In genomic region chr3:94776401-94776915, GRCh38 we compare ENCODE assay signal across 21 cellular contexts.
DNase-seq lines count a peak whose midpoint lies in the region; TF ChIP-seq lines count a peak whose summit lies in the region.
"Had no signal": no experiment of that assay in that cellular context is flagged by ENCODE, and none has a peak within 500 bp of the region (broad histone marks: within the 10 kb centered on the region; RNA-seq: fewer than 3 reads in every experiment).

No MANE protein-coding gene starts in this region.

- no peaks in the 10 kb centered on the region for H3K4me1 ChIP-seq in colonic mucosa
- H3K4me1 ChIP-seq: BLaER1, Caco-2 had no signal

- no peak for TF ChIP-seq CTCF in colonic mucosa (IDR thresholded peaks at IDR 0.05)

- intact Hi-C loops in colonic mucosa (cut with DNase I): no loop called here

- H3K9me3 ChIP-seq in colonic mucosa: no peaks in the 10 kb centered on the region
- H3K9me3 ChIP-seq: BLaER1, Caco-2 had no signal

- no peak overlapping the region for H3K9ac ChIP-seq in colonic mucosa (ENCODE audit: low read depth in 2 of 2, low read length in 2 of 2)
- H3K9ac ChIP-seq: BLaER1, GM23248 had no signal

- no peaks in the 10 kb centered on the region for H3K27me3 ChIP-seq in colonic mucosa
- H3K27me3 ChIP-seq: BLaER1 had no signal

- DNase-seq in NCI-H82 (lab: John Stamatoyannopoulos, UW): peak; percentile 16
- DNase-seq in NCI-H82 treated with DMSO at 0.1 percent for 48 hours (lab: John Stamatoyannopoulos, UW; ENCODE audit: unreplicated experiment): no peak
- peak; percentile 13 for DNase-seq in cerebellar cortex (ENCODE audit: low spot score)
- peak; percentile 7 for DNase-seq in retina
- DNase-seq in stimulated activated CD4-positive, alpha-beta T cell treated with anti-CD3 and anti-CD28 coated beads, Interleukin-4, amount 100 ng/mL, for 24 hours: no peak
- DNase-seq in kidney glomerular epithelial cell (lab: John Stamatoyannopoulos, UW): no peak
- DNase-seq in pons (ENCODE audit: low spot score): no peak
- no peak for DNase-seq in colonic mucosa
- DNase-seq: Caco-2; CD4-positive, CD25-positive, alpha-beta regulatory T cell; CD8-positive, alpha-beta T cell; DMS153; DND-41; GDM1; GM23248; H7; HCEC 1CT had no signal

- H3K27ac ChIP-seq in colonic mucosa: no peak overlapping the region
- H3K27ac ChIP-seq: 22Rv1, BLaER1, C4-2B, GM23248 had no signal

- no peaks in the 10 kb centered on the region for H3K36me3 ChIP-seq in colonic mucosa
- H3K36me3 ChIP-seq: BLaER1 had no signal

- no peak overlapping the region for H3K4me3 ChIP-seq in colonic mucosa
- H3K4me3 ChIP-seq: BLaER1, GM12878, GM23248 had no signal

Comparison
In these comparisons a context has a peak if more than half of its experiments do, and no peak if none do; other contexts are left out.
1. DNase-seq: peak in NCI-H82 (single experiment), cerebellar cortex (single experiment) and retina (single experiment); none in NCI-H82 treated with DMSO at 0.1 percent for 48 hours (single experiment), stimulated activated CD4-positive, alpha-beta T cell treated with anti-CD3 and anti-CD28 coated beads, Interleukin-4, amount 100 ng/mL, for 24 hours (single experiment), kidney glomerular epithelial cell (single experiment), pons (single experiment) and colonic mucosa (single experiment).